16 cellular contexts compared by ENCODE assay signal in the genomic region with DNA sequence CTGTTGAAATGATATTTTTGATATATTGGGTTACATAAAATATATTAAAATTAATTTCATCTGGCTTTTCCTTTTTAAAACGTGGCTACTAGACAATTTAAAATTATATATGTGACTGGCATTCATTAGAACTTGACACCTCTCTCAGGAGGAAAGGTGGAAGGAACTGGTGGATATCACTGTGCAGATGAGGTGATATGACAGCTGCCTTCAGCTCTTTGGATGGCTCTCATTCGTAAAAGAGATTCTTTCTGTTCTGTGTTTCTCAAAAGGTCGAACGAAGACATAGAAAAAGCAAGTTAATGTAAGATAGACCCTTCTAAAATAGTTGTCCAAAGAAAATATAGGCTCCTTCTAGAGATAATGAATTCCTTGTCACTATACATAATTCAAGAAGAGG. TPM values are rescaled to one million over a fixed set of nuclear protein-coding genes. Genes with fewer than 3 reads are reported as not detected.
DNase-seq lines count a peak whose midpoint lies in the region; FAIRE-seq and TF ChIP-seq lines count a peak whose summit lies in the region.
"Had no signal": no experiment of that assay in that cellular context is flagged by ENCODE, and none has a peak within 500 bp of the region (broad histone marks: within the 10 kb centered on the region; RNA-seq: fewer than 3 reads in every experiment).

No MANE protein-coding gene starts in this region.

- no peaks in the 10 kb centered on the region for H4K20me1 ChIP-seq in osteoblast (ENCODE audit: insufficient read depth, low read length)

- no peak overlapping the region for H3K4me3 ChIP-seq in SJSA1
- H3K4me3 ChIP-seq in esophagus squamous epithelium = no peak overlapping the region
- no peak overlapping the region for H3K4me3 ChIP-seq in osteoblast (ENCODE audit: insufficient read depth, low read length)
- no peak overlapping the region for H3K4me3 ChIP-seq in suprapubic skin
- H3K4me3 ChIP-seq in kidney (ENCODE audit: low read length in 2 of 2) = no peak overlapping the region
- H3K4me3 ChIP-seq: Peyer's patch had no signal

- peaks cover 3% of the 10 kb centered on the region for H3K9me3 ChIP-seq in SJSA1 (replicated peaks)
- peaks cover 0 to 13% (median 7%) of the 10 kb centered on the region in 3 donors for H3K9me3 ChIP-seq in esophagus squamous epithelium
- H3K9me3 ChIP-seq in osteoblast (ENCODE audit: low read depth, low read length) = peaks cover 7% of the 10 kb centered on the region
- H3K9me3 ChIP-seq in suprapubic skin = no peaks in the 10 kb centered on the region
- peaks cover 0 to 8% of the 10 kb centered on the region in 2 donors for H3K9me3 ChIP-seq in kidney (ENCODE audit: control insufficient read depth in 1 of 2, low read length in 2 of 2)
- H3K9me3 ChIP-seq: Peyer's patch had no signal

- H3K36me3 ChIP-seq in SJSA1 (no peaks in the 10 kb centered on the region), esophagus squamous epithelium (peaks cover 0 to 4% (median 0%) of the 10 kb centered on the region in 3 donors), osteoblast (ENCODE audit: insufficient read depth, low read length) (no peaks in the 10 kb centered on the region), suprapubic skin (no peaks in the 10 kb centered on the region), kidney (ENCODE audit: control insufficient read depth in 1 of 2, insufficient read depth in 2 of 2, low read length in 2 of 2) (no peaks in the 10 kb centered on the region)
- H3K36me3 ChIP-seq: Peyer's patch had no signal

- H3K27ac ChIP-seq in SJSA1 (peak overlapping the region; percentile 38; the same call in 1 of the 2 replicates), esophagus squamous epithelium (peak overlapping the region in 3 of 4 donors; percentile 49 to 82 (median 62)), osteoblast (ENCODE audit: low read depth, low read length) (no peak overlapping the region), suprapubic skin (peak overlapping the region; percentile 74), kidney (ENCODE audit: low read depth in 2 of 2, low read length in 2 of 2) (no peak overlapping the region)

- no peak overlapping the region for H3K4me2 ChIP-seq in osteoblast (ENCODE audit: insufficient read depth, low read length)

- TF ChIP-seq EP300 in suprapubic skin (IDR thresholded peaks at IDR 0.05) = no peak

- H3K27me3 ChIP-seq in SJSA1 (replicated peaks) (no peaks in the 10 kb centered on the region), esophagus squamous epithelium (no peaks in the 10 kb centered on the region), osteoblast (ENCODE audit: insufficient read depth, low read length) (no peaks in the 10 kb centered on the region), suprapubic skin (no peaks in the 10 kb centered on the region)
- H3K27me3 ChIP-seq: Peyer's patch had no signal

- H2AFZ ChIP-seq in osteoblast (ENCODE audit: low read length) = peak overlapping the region; percentile 62

- intact Hi-C loops in esophagus squamous epithelium (cut with DNase I) = no loop called here
- intact Hi-C loops in kidney (cut with DNase I) = no loop called here

- TF ChIP-seq CTCF in esophagus squamous epithelium (IDR thresholded peaks at IDR 0.05) = no peak
- TF ChIP-seq CTCF in osteoblast (IDR thresholded peaks at IDR 0.05; ENCODE audit: extremely low read depth, low read depth, low read length) = no peak
- TF ChIP-seq CTCF in suprapubic skin (IDR thresholded peaks at IDR 0.05) = no peak
- no peak for TF ChIP-seq CTCF in kidney (IDR thresholded peaks at IDR 0.05; ENCODE audit: borderline replicate concordance, extremely low read depth, insufficient read depth)

- no peaks in the 10 kb centered on the region for H3K79me2 ChIP-seq in osteoblast (ENCODE audit: insufficient read depth, low read length)

- DNase-seq in SJSA1 (ENCODE audit: low read depth in 1 of 2, low spot score in 2 of 2) (no peak), esophagus squamous epithelium (lab: John Stamatoyannopoulos, UW) (no peak), osteoblast (ENCODE audit: insufficient read length, low spot score, missing footprints) (no peak), suprapubic skin (ENCODE audit: low spot score in 2 of 2) (no peak), kidney (no peak)
- DNase-seq in activated T-cell treated with anti-CD3 and anti-CD28 coated beads, Interleukin-2, amount 50 U/mL, for 48 hours = no peak
- DNase-seq in activated naive CD4-positive, alpha-beta T cell (lab: John Stamatoyannopoulos, UW) = no peak
- DNase-seq: CD4-positive, alpha-beta memory T cell; DMS79; IMR-90; NCI-H1417; NCI-H2029; NCI-H510A treated with DMSO at 0.1 percent for 48 hours; Peyer's patch had no signal

- H3K4me1 ChIP-seq in SJSA1 (replicated peaks) (peaks cover 12% of the 10 kb centered on the region), esophagus squamous epithelium (peaks cover 0 to 33% (median 4%) of the 10 kb centered on the region in 3 donors), osteoblast (ENCODE audit: insufficient read depth, low read length) (no peaks in the 10 kb centered on the region), suprapubic skin (peaks cover 30% of the 10 kb centered on the region), kidney (ENCODE audit: control insufficient read depth in 1 of 2, insufficient read depth in 1 of 2, low read depth in 1 of 2, low read length in 2 of 2) (peaks cover 0 to 5% of the 10 kb centered on the region in 2 donors)

- H3K9ac ChIP-seq in kidney (ENCODE audit: low read length in 2 of 2) = no peak overlapping the region

- no peak for TF ChIP-seq POLR2A in esophagus squamous epithelium (IDR thresholded peaks at IDR 0.05)
- no peak for TF ChIP-seq POLR2A in suprapubic skin (IDR thresholded peaks at IDR 0.05)

- WGBS in esophagus squamous epithelium, 2 donors = 82% methylated on average over 4 of the region's 4 CpGs
- 82% methylated on average over 4 of the region's 4 CpGs for WGBS in suprapubic skin

- no peak for FAIRE-seq in kidney (lab: Jason Lieb, UNC)
- FAIRE-seq: G401.6, GM12891 had no signal

RNA-seq across cellular contexts. Expression of a gene that starts 36.6 kb away (rescaled TPM):
- total RNA-seq in SJSA1 (2014; rRNA removed; shearing (Covaris generic)) = 14.3 and 18.8 TPM in 2 replicates
- total RNA-seq in esophagus squamous epithelium (10 to 100 TPM; 20.2 to 22.9 (median 21.7) TPM), osteoblast (15.3 and 15.6 TPM in 2 replicates), suprapubic skin (10 to 100 TPM; 29.3 to 61.7 (median 46.5) TPM), kidney (19.1 TPM)
- polyA plus RNA-seq in kidney (ENCODE audit: insufficient read depth, low read depth, low replicate concordance) = 28.8 TPM

Comparison
In these comparisons a context has a peak if more than half of its experiments do, and no peak if none do; other contexts are left out.
1. H3K27ac ChIP-seq: peak in SJSA1 (single experiment), esophagus squamous epithelium (3 of 4) and suprapubic skin (single experiment); none in osteoblast (single experiment) and kidney (0 of 2).